Comparison of ENCODE assay signal across 14 cellular contexts in the genomic region with DNA sequence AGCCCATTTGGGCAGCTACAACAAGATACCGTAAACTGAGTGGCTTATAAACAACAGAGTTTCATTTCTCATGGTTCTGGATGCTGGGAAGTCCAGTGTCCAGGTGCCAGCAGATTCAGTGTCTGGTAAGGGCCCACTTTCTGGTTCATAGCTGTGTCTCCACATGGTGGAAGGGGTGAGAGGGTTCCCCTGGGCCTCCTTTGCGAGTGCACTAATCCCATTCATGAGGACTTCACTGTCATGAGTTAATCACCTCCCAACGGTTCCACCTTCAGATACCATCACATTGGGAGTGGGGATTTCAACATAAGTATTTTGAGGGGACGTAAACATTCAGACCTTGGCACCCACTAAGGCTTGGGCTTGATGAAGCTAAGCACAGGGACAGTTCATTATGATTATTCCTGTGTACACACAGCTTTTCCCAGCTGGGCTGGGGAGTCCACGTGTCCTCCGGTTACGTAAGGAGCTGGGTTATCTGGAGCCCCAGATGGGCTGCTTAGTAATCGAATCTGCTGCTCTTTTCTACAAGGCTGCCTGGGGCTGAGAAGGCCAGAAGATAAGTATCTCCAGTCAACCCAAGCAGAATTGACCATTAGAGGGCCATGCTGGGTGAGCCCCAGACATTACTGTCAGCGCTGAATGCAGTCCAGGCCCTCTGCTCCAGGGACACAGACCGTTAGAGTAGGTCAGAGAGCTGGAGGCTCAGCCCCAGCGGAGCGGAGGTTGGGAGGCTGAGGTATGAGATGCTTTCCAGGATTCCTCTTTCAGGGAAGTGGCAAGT. TPM values are rescaled to one million over a fixed set of nuclear protein-coding genes. Genes with fewer than 3 reads are reported as not detected.
DNase-seq lines count a peak whose midpoint lies in the region; ATAC-seq and TF ChIP-seq lines count a peak whose summit lies in the region.
"Had no signal": no experiment of that assay in that cellular context is flagged by ENCODE, and none has a peak within 500 bp of the region (broad histone marks: within the 10 kb centered on the region; RNA-seq: fewer than 3 reads in every experiment).

No MANE protein-coding gene starts in this region.

- DNase-seq in OCI-M1 (lab: John Stamatoyannopoulos, UW), result peak; percentile 99
- no peak for DNase-seq in esophagus muscularis mucosa (ENCODE audit: extremely low spot score)
- DNase-seq in transverse colon, result no peak
- DNase-seq in A172 (ENCODE audit: low spot score), result no peak
- no peak for DNase-seq in SJCRH30
- DNase-seq in cerebellar cortex (ENCODE audit: low spot score), result no peak
- DNase-seq: activated CD4-positive, CD25-positive, alpha-beta regulatory T cell; activated T-cell treated with anti-CD3 and anti-CD28 coated beads, Interleukin-2, amount 50 U/mL, for 24 hours; effector CD8-positive, alpha-beta T cell; hippocampal formation; midbrain; NCI-H1092 had no signal

- no peak overlapping the region for H3K4me3 ChIP-seq in esophagus muscularis mucosa
- H3K4me3 ChIP-seq in liver (ENCODE audit: low read depth in 1 of 3, low read length in 3 of 3), result no peak overlapping the region
- H3K4me3 ChIP-seq in transverse colon, result no peak overlapping the region
- H3K4me3 ChIP-seq in SJCRH30, result no peak overlapping the region

- peak overlapping the region in 3 of 4 donors; percentile 0 to 17 (median 11) for H3K27ac ChIP-seq in esophagus muscularis mucosa (replicated peaks in 1 of 4)
- peak overlapping the region; percentile 40 to 62 for H3K27ac ChIP-seq in liver (ENCODE audit: low read depth in 1 of 2, low read length in 2 of 2)
- H3K27ac ChIP-seq in transverse colon, result peak overlapping the region; percentile 14 to 30 (median 26)
- H3K27ac ChIP-seq in SJCRH30, result no peak overlapping the region

- H3K36me3 ChIP-seq in esophagus muscularis mucosa (no peaks in the 10 kb centered on the region), liver (ENCODE audit: control insufficient read depth in 4 of 4, insufficient read depth in 3 of 4, low read depth in 1 of 4, low read length in 3 of 4) (no peaks in the 10 kb centered on the region), transverse colon (no peaks in the 10 kb centered on the region), SJCRH30 (no peaks in the 10 kb centered on the region)

- WGBS in esophagus muscularis mucosa, result 85% methylated on average over 10 of the region's 12 CpGs
- 63% methylated on average over 12 of the region's 12 CpGs for WGBS in liver
- WGBS in transverse colon (ENCODE audit: low coverage in 1 of 2), 2 donors, result 69 to 80% methylated on average over 1 to 12 of the region's 12 CpGs

- peak in 1 of 2 donors; percentile 10 for TF ChIP-seq RAD21 in liver (IDR thresholded peaks at IDR 0.05)

- in situ Hi-C loops in transverse colon (cut with MboI; ENCODE audit: low pct_ligation_motif_present in 1 of 4, low pct_unique_long_range_greater_than_20kb in 1 of 4, low sequenced_read_pairs in 3 of 4), result no loop called here

- H3K4me1 ChIP-seq in esophagus muscularis mucosa (peaks cover 62 to 92% (median 78%) of the 10 kb centered on the region in 4 donors), liver (ENCODE audit: control insufficient read depth in 4 of 4, insufficient read depth in 4 of 4, low read length in 3 of 4) (peaks cover 23 to 78% (median 60%) of the 10 kb centered on the region in 4 donors), transverse colon (peaks cover 17 to 46% (median 26%) of the 10 kb centered on the region in 4 donors), SJCRH30 (peaks cover 40% of the 10 kb centered on the region)

- no peak for TF ChIP-seq POLR2A in esophagus muscularis mucosa (IDR thresholded peaks at IDR 0.05; ENCODE audit: low read depth)
- no peak for TF ChIP-seq POLR2A in transverse colon (IDR thresholded peaks at IDR 0.05)

- TF ChIP-seq EP300 in esophagus muscularis mucosa (IDR thresholded peaks at IDR 0.05) (no peak), transverse colon (IDR thresholded peaks at IDR 0.05; ENCODE audit: low read depth) (no peak)

- no peak for ATAC-seq in GM21423 (IDR thresholded peaks at IDR 0.05; ENCODE audit: unreplicated experiment)

- intact Hi-C loops in esophagus muscularis mucosa (cut with DNase I), result no loop called here
- intact Hi-C loops in transverse colon (cut with DNase I; ENCODE audit: low total_unique reads), result no loop called here

- TF ChIP-seq CTCF in esophagus muscularis mucosa (IDR thresholded peaks at IDR 0.05), result no peak
- TF ChIP-seq CTCF in liver (IDR thresholded peaks at IDR 0.05; ENCODE audit: low read depth, low read length, missing input control), result no peak
- no peak for TF ChIP-seq CTCF in transverse colon (IDR thresholded peaks at IDR 0.05)

- H3K9me3 ChIP-seq in esophagus muscularis mucosa, result no peaks in the 10 kb centered on the region
- no peaks in the 10 kb centered on the region for H3K9me3 ChIP-seq in liver (ENCODE audit: control insufficient read depth in 4 of 4, low read length in 3 of 4)
- no peaks in the 10 kb centered on the region for H3K9me3 ChIP-seq in transverse colon
- no peaks in the 10 kb centered on the region for H3K9me3 ChIP-seq in SJCRH30 (replicated peaks)

- no peaks in the 10 kb centered on the region for H3K27me3 ChIP-seq in esophagus muscularis mucosa
- H3K27me3 ChIP-seq in liver (ENCODE audit: control insufficient read depth in 4 of 4, insufficient read depth in 4 of 4, low read length in 3 of 4), result no peaks in the 10 kb centered on the region
- H3K27me3 ChIP-seq in transverse colon, result no peaks in the 10 kb centered on the region
- no peaks in the 10 kb centered on the region for H3K27me3 ChIP-seq in SJCRH30

- H3K9ac ChIP-seq in liver (ENCODE audit: low read depth in 1 of 2, low read length in 2 of 2), result no peak overlapping the region

TF ChIP-seq in liver, 16 proteins besides CTCF, POLR2A, EP300 and RAD21:
- peak; percentile 13 for TF ChIP-seq FOXA2 (IDR thresholded peaks at IDR 0.05)
- TF ChIP-seq, protein P1, sequence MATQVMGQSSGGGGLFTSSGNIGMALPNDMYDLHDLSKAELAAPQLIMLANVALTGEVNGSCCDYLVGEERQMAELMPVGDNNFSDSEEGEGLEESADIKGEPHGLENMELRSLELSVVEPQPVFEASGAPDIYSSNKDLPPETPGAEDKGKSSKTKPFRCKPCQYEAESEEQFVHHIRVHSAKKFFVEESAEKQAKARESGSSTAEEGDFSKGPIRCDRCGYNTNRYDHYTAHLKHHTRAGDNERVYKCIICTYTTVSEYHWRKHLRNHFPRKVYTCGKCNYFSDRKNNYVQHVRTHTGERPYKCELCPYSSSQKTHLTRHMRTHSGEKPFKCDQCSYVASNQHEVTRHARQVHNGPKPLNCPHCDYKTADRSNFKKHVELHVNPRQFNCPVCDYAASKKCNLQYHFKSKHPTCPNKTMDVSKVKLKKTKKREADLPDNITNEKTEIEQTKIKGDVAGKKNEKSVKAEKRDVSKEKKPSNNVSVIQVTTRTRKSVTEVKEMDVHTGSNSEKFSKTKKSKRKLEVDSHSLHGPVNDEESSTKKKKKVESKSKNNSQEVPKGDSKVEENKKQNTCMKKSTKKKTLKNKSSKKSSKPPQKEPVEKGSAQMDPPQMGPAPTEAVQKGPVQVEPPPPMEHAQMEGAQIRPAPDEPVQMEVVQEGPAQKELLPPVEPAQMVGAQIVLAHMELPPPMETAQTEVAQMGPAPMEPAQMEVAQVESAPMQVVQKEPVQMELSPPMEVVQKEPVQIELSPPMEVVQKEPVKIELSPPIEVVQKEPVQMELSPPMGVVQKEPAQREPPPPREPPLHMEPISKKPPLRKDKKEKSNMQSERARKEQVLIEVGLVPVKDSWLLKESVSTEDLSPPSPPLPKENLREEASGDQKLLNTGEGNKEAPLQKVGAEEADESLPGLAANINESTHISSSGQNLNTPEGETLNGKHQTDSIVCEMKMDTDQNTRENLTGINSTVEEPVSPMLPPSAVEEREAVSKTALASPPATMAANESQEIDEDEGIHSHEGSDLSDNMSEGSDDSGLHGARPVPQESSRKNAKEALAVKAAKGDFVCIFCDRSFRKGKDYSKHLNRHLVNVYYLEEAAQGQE (IDR thresholded peaks at IDR 0.05), result no peak
- TF ChIP-seq HNF4A (conservative IDR thresholded peaks at IDR 0.05), result peak in 1 of 2 donors; percentile 12
- TF ChIP-seq JUND (IDR thresholded peaks at IDR 0.05), result no peak
- TF ChIP-seq HNF4G (IDR thresholded peaks at IDR 0.05), result no peak
- no peak for TF ChIP-seq GABPA (IDR thresholded peaks at IDR 0.05 in 1 of 2, conservative IDR thresholded peaks at IDR 0.05 in 1 of 2)
- TF ChIP-seq RXRA (IDR thresholded peaks at IDR 0.05), result peak in 1 of 2 donors; percentile 14
- peak; percentile 15 for TF ChIP-seq SP1 (IDR thresholded peaks at IDR 0.05)
- TF ChIP-seq NR2F2 (IDR thresholded peaks at IDR 0.05), result peak; percentile 49
- TF ChIP-seq, protein P2, sequence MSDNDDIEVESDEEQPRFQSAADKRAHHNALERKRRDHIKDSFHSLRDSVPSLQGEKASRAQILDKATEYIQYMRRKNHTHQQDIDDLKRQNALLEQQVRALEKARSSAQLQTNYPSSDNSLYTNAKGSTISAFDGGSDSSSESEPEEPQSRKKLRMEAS (IDR thresholded peaks at IDR 0.05), result no peak
- TF ChIP-seq YY1 (IDR thresholded peaks at IDR 0.05), result no peak
- TF ChIP-seq, protein P3, sequence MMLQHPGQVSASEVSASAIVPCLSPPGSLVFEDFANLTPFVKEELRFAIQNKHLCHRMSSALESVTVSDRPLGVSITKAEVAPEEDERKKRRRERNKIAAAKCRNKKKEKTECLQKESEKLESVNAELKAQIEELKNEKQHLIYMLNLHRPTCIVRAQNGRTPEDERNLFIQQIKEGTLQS (IDR thresholded peaks at IDR 0.05), result peak; percentile 25

RNA-seq across cellular contexts. Expression of a gene that starts 42.7 kb away (rescaled TPM):
- total RNA-seq in esophagus muscularis mucosa (100 to 1,000 TPM; 113 to 225 (median 183) TPM), liver (100 to 1,000 TPM in 1 of 2 donors, 10 to 100 TPM in 1; 51.5 to 193 TPM), transverse colon (100 to 1,000 TPM; 102 to 260 (median 167) TPM)
- 10 to 100 TPM; 26.2 to 70.7 TPM for polyA plus RNA-seq in liver
- 8.0 and 14.0 TPM in 2 replicates for total RNA-seq in A172 (2014; rRNA removed; shearing (Covaris generic))
- total RNA-seq in SJCRH30 (2014; rRNA removed; shearing (Covaris generic)), result 16.5 and 17.3 TPM in 2 replicates
